11 cellular contexts compared by ENCODE assay signal in genomic region chr1:197761654-197762053, GRCh38. TPM values are rescaled to one million over a fixed set of nuclear protein-coding genes. Genes with fewer than 3 reads are reported as not detected.
DNase-seq lines count a peak whose midpoint lies in the region; ATAC-seq and TF ChIP-seq lines count a peak whose summit lies in the region.
"Had no signal": no experiment of that assay in that cellular context is flagged by ENCODE, and none has a peak within 500 bp of the region (broad histone marks: within the 10 kb centered on the region; RNA-seq: fewer than 3 reads in every experiment).

No MANE protein-coding gene starts in this region.

- CTCF ChIA-PET in Calu3 (lab: Charles Lee): interaction anchor here (1.1 kb wide), 1 partner anchor 107 kb away, joined by 3 read pairs; no protein-coding TSS in a partner anchor

- intact Hi-C loops in Calu3 (cut with micrococcal nuclease; ENCODE audit: unreplicated experiment): no loop called here

- H3K4me3 Mint-ChIP-seq in HFFc6 (no peak overlapping the region), Calu3 (ENCODE audit: low read depth, unreplicated experiment) (no peak overlapping the region)

- peaks cover 16% of the 10 kb centered on the region for H3K4me1 Mint-ChIP-seq in HFFc6 (ENCODE audit: low read depth)
- H3K4me1 Mint-ChIP-seq in Calu3 (ENCODE audit: low read depth, unreplicated experiment): peaks cover 8% of the 10 kb centered on the region

- H3K9me3 Mint-ChIP-seq in HFFc6 (no peaks in the 10 kb centered on the region), Calu3 (ENCODE audit: low read depth, unreplicated experiment) (no peaks in the 10 kb centered on the region)

- no peak for TF ChIP-seq CTCF in GM20000 (IDR thresholded peaks at IDR 0.05; ENCODE audit: extremely low read depth, missing control alignments)
- TF ChIP-seq CTCF in HFFc6 (IDR thresholded peaks at IDR 0.05): no peak
- no peak for TF ChIP-seq CTCF in Calu3 (IDR thresholded peaks at IDR 0.05; ENCODE audit: unreplicated experiment)

- no peak overlapping the region for H3K27ac Mint-ChIP-seq in HFFc6
- no peak overlapping the region for H3K27ac Mint-ChIP-seq in Calu3 (ENCODE audit: unreplicated experiment)

- DNase-seq in CD1c-positive myeloid dendritic cell (ENCODE audit: extremely low spot score) (peak; percentile 66), GM20000 (ENCODE audit: low spot score) (peak; percentile 43), RPMI8226 (peak; percentile 38), NCI-H524 treated with DMSO at 0.1 percent for 48 hours (lab: John Stamatoyannopoulos, UW) (no peak), HFFc6 (no peak), Calu3 (no peak)
- no peak for DNase-seq in activated T-cell treated with anti-CD3 and anti-CD28 coated beads, Interleukin-2, amount 50 U/mL, for 48 hours
- DNase-seq: activated CD4-positive, alpha-beta T cell treated with anti-CD3 and anti-CD28 coated beads, Interleukin-2, amount 50 U/mL, for 48 hours; NCI-H1417 treated with DMSO at 0.1 percent for 48 hours had no signal

- no TSS peak for BruUV-seq in Calu3 (replicated peaks; lab: Mats Ljungman, UMichigan)

- H3K27me3 Mint-ChIP-seq in HFFc6 (ENCODE audit: insufficient read depth) (no peaks in the 10 kb centered on the region), Calu3 (ENCODE audit: unreplicated experiment) (no peaks in the 10 kb centered on the region)

- ATAC-seq in HG03342 (IDR thresholded peaks at IDR 0.05; ENCODE audit: unreplicated experiment): peak; percentile 51
- ATAC-seq: esophagus mucosa had no signal

- H3K36me3 Mint-ChIP-seq in HFFc6 (ENCODE audit: low read depth) (peaks cover 6% of the 10 kb centered on the region; the same call in 1 of the 2 replicates), Calu3 (ENCODE audit: insufficient read depth, unreplicated experiment) (no peaks in the 10 kb centered on the region)

RNA-seq across cellular contexts. Expression of gene DENND1B, which starts 13.6 kb away (rescaled TPM):
- 1 to 10 TPM; 6.4 to 9.0 (median 7.7) TPM for total RNA-seq in HFFc6 (2021; fragmentation: NEBNext Ultra II Directional; extraction: Animal tissue kit (Norgen Biotek cat#: 25700))
- 26.7 and 28.2 TPM in 2 replicates for total RNA-seq in Calu3 (2022)

Comparison
In these comparisons a context has a peak if more than half of its experiments do, and no peak if none do; other contexts are left out.
1. DNase-seq: peak in CD1c-positive myeloid dendritic cell (single experiment), GM20000 (single experiment) and RPMI8226 (single experiment); none in NCI-H524 treated with DMSO at 0.1 percent for 48 hours (single experiment), HFFc6 (single experiment), Calu3 (single experiment) and activated T-cell treated with anti-CD3 and anti-CD28 coated beads, Interleukin-2, amount 50 U/mL, for 48 hours (0 of 2).